In the genomic region with DNA sequence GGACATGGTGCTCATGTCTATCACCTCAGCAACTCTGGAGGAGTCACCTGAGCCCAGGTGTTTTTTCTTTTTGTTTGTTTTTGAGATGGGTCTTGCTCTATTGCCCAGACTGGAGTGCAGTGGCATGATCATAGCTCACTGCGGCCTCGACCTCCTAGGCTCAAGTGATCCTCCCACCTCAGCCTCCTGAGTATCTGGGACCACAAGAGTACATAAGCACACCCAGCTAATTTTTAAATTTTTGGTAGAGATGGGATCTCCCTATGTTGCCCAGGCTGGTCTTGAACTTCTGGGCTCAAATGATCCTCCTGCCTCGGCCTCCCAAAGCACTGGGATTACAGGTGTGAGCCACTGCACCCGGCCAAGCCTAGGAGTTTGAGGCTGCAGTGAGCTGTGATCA, we compare ENCODE assay signal across 2 cellular contexts.
TF ChIP-seq lines count a peak whose summit lies in the region.

No MANE protein-coding gene starts in this region.

TF ChIP-seq in HEK293, 187 proteins besides CTCF, POLR2A, EP300 and RAD21:
- peak; percentile 94 for TF ChIP-seq ZNF121 (tag by site-specific recombination; IDR thresholded peaks at IDR 0.05)

TF ChIP-seq in HepG2, 621 proteins besides CTCF, POLR2A, EP300 and RAD21:
- peak; percentile 77 for TF ChIP-seq ZNF121 (CRISPR knock-in tag; IDR thresholded peaks at IDR 0.05)
- TF ChIP-seq, protein P1, sequence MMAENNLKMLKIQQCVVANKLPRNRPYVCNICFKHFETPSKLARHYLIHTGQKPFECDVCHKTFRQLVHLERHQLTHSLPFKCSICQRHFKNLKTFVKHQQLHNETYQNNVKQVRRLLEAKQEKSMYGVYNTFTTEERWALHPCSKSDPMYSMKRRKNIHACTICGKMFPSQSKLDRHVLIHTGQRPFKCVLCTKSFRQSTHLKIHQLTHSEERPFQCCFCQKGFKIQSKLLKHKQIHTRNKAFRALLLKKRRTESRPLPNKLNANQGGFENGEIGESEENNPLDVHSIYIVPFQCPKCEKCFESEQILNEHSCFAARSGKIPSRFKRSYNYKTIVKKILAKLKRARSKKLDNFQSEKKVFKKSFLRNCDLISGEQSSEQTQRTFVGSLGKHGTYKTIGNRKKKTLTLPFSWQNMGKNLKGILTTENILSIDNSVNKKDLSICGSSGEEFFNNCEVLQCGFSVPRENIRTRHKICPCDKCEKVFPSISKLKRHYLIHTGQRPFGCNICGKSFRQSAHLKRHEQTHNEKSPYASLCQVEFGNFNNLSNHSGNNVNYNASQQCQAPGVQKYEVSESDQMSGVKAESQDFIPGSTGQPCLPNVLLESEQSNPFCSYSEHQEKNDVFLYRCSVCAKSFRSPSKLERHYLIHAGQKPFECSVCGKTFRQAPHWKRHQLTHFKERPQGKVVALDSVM (CRISPR knock-in tag; IDR thresholded peaks at IDR 0.05): peak; percentile 62; the same call in 1 of the 2 replicates
- TF ChIP-seq, protein P2, sequence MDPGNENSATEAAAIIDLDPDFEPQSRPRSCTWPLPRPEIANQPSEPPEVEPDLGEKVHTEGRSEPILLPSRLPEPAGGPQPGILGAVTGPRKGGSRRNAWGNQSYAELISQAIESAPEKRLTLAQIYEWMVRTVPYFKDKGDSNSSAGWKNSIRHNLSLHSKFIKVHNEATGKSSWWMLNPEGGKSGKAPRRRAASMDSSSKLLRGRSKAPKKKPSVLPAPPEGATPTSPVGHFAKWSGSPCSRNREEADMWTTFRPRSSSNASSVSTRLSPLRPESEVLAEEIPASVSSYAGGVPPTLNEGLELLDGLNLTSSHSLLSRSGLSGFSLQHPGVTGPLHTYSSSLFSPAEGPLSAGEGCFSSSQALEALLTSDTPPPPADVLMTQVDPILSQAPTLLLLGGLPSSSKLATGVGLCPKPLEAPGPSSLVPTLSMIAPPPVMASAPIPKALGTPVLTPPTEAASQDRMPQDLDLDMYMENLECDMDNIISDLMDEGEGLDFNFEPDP (CRISPR knock-in tag; conservative IDR thresholded peaks at IDR 0.05): 0 out of 2 replicates have a peak, but pooled peaks have one; percentile 35
